ENCODE assay signal across 11 cellular contexts in genomic region chr4:38678078-38678477, GRCh38. TPM values are rescaled to one million over a fixed set of nuclear protein-coding genes. Genes with fewer than 3 reads are reported as not detected.
DNase-seq lines count a peak whose midpoint lies in the region; ATAC-seq, FAIRE-seq and TF ChIP-seq lines count a peak whose summit lies in the region.
"Had no signal": no experiment of that assay in that cellular context is flagged by ENCODE, and none has a peak within 500 bp of the region (broad histone marks: within the 10 kb centered on the region; RNA-seq: fewer than 3 reads in every experiment).

No MANE protein-coding gene starts in this region.

- TF ChIP-seq RAD21 in HepG2 (CRISPR knock-in tag; IDR thresholded peaks at IDR 0.05), result no peak

- TF ChIP-seq CTCF in cardiac fibroblast (IDR thresholded peaks at IDR 0.05; ENCODE audit: low read depth, low read length) (no peak), HepG2 (CRISPR knock-in tag; IDR thresholded peaks at IDR 0.05) (no peak)

- H3K4me2 ChIP-seq in HepG2 (ENCODE audit: low read depth, low read length), result no peak overlapping the region
- H3K4me2 ChIP-seq: KMS-11 had no signal

- no TSS peak for BruUV-seq in HepG2 (replicated peaks; lab: Mats Ljungman, UMichigan)

- peaks cover 30% of the 10 kb centered on the region for H4K20me1 ChIP-seq in HepG2 (ENCODE audit: insufficient read depth, low read length)

- H3K36me3 ChIP-seq in HepG2 (replicated peaks in 1 of 2; ENCODE audit: control insufficient read depth in 1 of 2, insufficient read depth in 2 of 2, low read length in 2 of 2), result peaks cover 8 to 44% of the 10 kb centered on the region in 2 experiments

- DNase-seq in NCI-H2107 treated with DMSO at 0.1 percent for 48 hours (lab: John Stamatoyannopoulos, UW; ENCODE audit: unreplicated experiment) (peak; percentile 86), NCI-H2107 (lab: John Stamatoyannopoulos, UW) (no peak), cardiac fibroblast (ENCODE audit: low read depth in 2 of 2) (peak; percentile 80 to 97), HepG2 (ENCODE audit: low spot score) (no peak), superior temporal gyrus (ENCODE audit: extremely low spot score) (peak; percentile 80), RPMI8226 (no peak)
- DNase-seq in stimulated activated CD8-positive, alpha-beta memory T cell treated with anti-CD3 and anti-CD28 coated beads, Interleukin-4, amount 100 ng/mL, for 48 hours, result no peak

- CTCF ChIA-PET in HepG2 (lab: Yijun Ruan, JAX; ENCODE audit: low intra/inter-chr PET ratio, low total read pairs), result no interaction called here

- no peak for FAIRE-seq in HepG2 (lab: Jason Lieb, UNC)
- FAIRE-seq: RCC 7860 had no signal

- TF ChIP-seq EP300 in HepG2 (IDR thresholded peaks at IDR 0.05; ENCODE audit: low read depth in 2 of 2, low read length in 2 of 2) (no peak), HepG2 (CRISPR knock-in tag; IDR thresholded peaks at IDR 0.05; ENCODE audit: borderline replicate concordance) (no peak)

- TF ChIP-seq POLR2A in HepG2 (IDR thresholded peaks at IDR 0.05; ENCODE audit: insufficient read depth in 1 of 2, low read depth in 2 of 2, low read length in 2 of 2), result no peak

- H3K27me3 ChIP-seq in HepG2 (ENCODE audit: control insufficient read depth in 1 of 2, insufficient read depth in 2 of 2, low read length in 2 of 2), result no peaks in the 10 kb centered on the region

- ATAC-seq in HepG2 (no peak), GM21360 (IDR thresholded peaks at IDR 0.05; ENCODE audit: unreplicated experiment) (no peak)

- H3K79me2 ChIP-seq in HepG2 (ENCODE audit: insufficient read depth, low read length), result peaks cover 94% of the 10 kb centered on the region

- in situ Hi-C loops in HepG2 (cut with HindIII; ENCODE audit: extremely low pct_ligation_motif_present, low pct_unique_long_range_greater_than_20kb), result no loop called here

- H2AFZ ChIP-seq in HepG2 (ENCODE audit: low read length), result no peak overlapping the region

- no peak overlapping the region for H3K27ac ChIP-seq in HepG2 (ENCODE audit: extremely low read length, insufficient read depth, low read length)
- H3K27ac ChIP-seq: 22Rv1, KMS-11 had no signal

- H3K4me1 ChIP-seq in HepG2 (ENCODE audit: insufficient read depth, low read length), result peaks cover 47% of the 10 kb centered on the region

- H3K4me3 ChIP-seq in cardiac fibroblast (replicated peaks in 1 of 2; ENCODE audit: low read depth in 2 of 2, low read length in 2 of 2) (no peak overlapping the region), HepG2 (replicated peaks in 1 of 3; ENCODE audit: insufficient read depth in 1 of 3, low read depth in 2 of 3, low read length in 3 of 3) (no peak overlapping the region)

- H3K9ac ChIP-seq in HepG2 (ENCODE audit: insufficient read depth, low read depth, low read length), result no peak overlapping the region
- H3K9ac ChIP-seq: KMS-11 had no signal

- POLR2A ChIA-PET in HepG2 (lab: Yijun Ruan, JAX), result no interaction called here

- 97% methylated on average over 5 of the region's 5 CpGs for WGBS in HepG2 (ENCODE audit: low lambda C conversion rate)

- H3K9me3 ChIP-seq in HepG2 (ENCODE audit: low read length), result no peaks in the 10 kb centered on the region

- intact Hi-C loops in HepG2 (cut with micrococcal nuclease; ENCODE audit: unreplicated experiment), result loop anchor here (5.0 to 10.0 kb wide), 3 partner anchors 54 to 253 kb away; no protein-coding TSS in a partner anchor

TF ChIP-seq in HepG2, 621 proteins besides CTCF, POLR2A, EP300 and RAD21:
- TF ChIP-seq TBP (CRISPR knock-in tag; IDR thresholded peaks at IDR 0.05) (no peak), ZUFSP (CRISPR knock-in tag; IDR thresholded peaks at IDR 0.05; ENCODE audit: borderline replicate concordance) (no peak), RBM22 (optimal IDR thresholded peaks at IDR 0.05; ENCODE audit: low read length) (peak; percentile 83)

RNA-seq across cellular contexts. Expression of gene KLF3, which starts 14.1 kb away (rescaled TPM):
- total RNA-seq in HepG2 (2016; rRNA removed; fragmentation: Illumina TruSeq; extraction: Trizol), result 29.1 and 45.2 TPM in 2 replicates
- 5.0 and 6.9 TPM in 2 replicates for total RNA-seq in HepG2 (2016; cell fraction: cytosol; rRNA removed; fragmentation: Illumina TruSeq; extraction: Trizol; ENCODE audit: low read depth)
- 29.1 and 39.1 TPM in 2 replicates for total RNA-seq in HepG2 (2016; cell fraction: insoluble cytoplasmic fraction; rRNA removed; fragmentation: Illumina TruSeq; extraction: Trizol)
- total RNA-seq in HepG2 (2016; cell fraction: membrane; rRNA removed; fragmentation: Illumina TruSeq; extraction: Trizol), result 27.0 and 29.9 TPM in 2 replicates
- total RNA-seq in HepG2 (2016; cell fraction: nucleus; rRNA removed; fragmentation: Illumina TruSeq; extraction: Trizol), result 38.1 and 42.0 TPM in 2 replicates
- polyA plus RNA-seq in HepG2 (2011; rRNA removed), result 32.2 and 37.8 TPM in 2 replicates
- 23.4 and 26.9 TPM in 2 replicates for polyA plus RNA-seq in HepG2 (2011; cell fraction: cytosol; rRNA removed)
- polyA plus RNA-seq in HepG2 (2011; cell fraction: nucleus; rRNA removed), result 34.9 and 36.5 TPM in 2 replicates
- 35.9 and 36.8 TPM in 2 replicates for polyA plus RNA-seq in HepG2 (2012)
- 12.2 and 13.0 TPM in 2 replicates for polyA plus RNA-seq in HepG2 (2016; cell fraction: cytosol; fragmentation: Illumina TruSeq; extraction: Trizol; ENCODE audit: low read depth)
- 46.7 and 48.9 TPM in 2 replicates for polyA plus RNA-seq in HepG2 (2016; cell fraction: insoluble cytoplasmic fraction; fragmentation: Illumina TruSeq; extraction: Trizol; ENCODE audit: low read depth)
- polyA plus RNA-seq in HepG2 (2016; cell fraction: membrane; fragmentation: Illumina TruSeq; extraction: Trizol; ENCODE audit: low read depth), result 28.6 and 30.0 TPM in 2 replicates
- 40.1 and 41.8 TPM in 2 replicates for polyA plus RNA-seq in HepG2 (2016; cell fraction: nucleus; fragmentation: Illumina TruSeq; extraction: Trizol; ENCODE audit: insufficient read depth, low read depth)
- 23.8 and 59.2 TPM in 2 replicates for polyA minus RNA-seq in HepG2 (2011; rRNA and poly(A)+ RNA removed; ENCODE audit: low replicate concordance)
- polyA minus RNA-seq in HepG2 (2011; cell fraction: cytosol; rRNA and poly(A)+ RNA removed), result 32.1 and 36.4 TPM in 2 replicates
- 148 and 153 TPM in 2 replicates for polyA minus RNA-seq in HepG2 (2011; cell fraction: nucleus; rRNA and poly(A)+ RNA removed)

Comparison
In these comparisons a context has a peak if more than half of its experiments do, and no peak if none do; other contexts are left out.
1. DNase-seq: peak in NCI-H2107 treated with DMSO at 0.1 percent for 48 hours (single experiment), cardiac fibroblast (2 of 2) and superior temporal gyrus (single experiment); none in NCI-H2107 (single experiment), HepG2 (single experiment), stimulated activated CD8-positive, alpha-beta memory T cell treated with anti-CD3 and anti-CD28 coated beads, Interleukin-4, amount 100 ng/mL, for 48 hours (single experiment) and RPMI8226 (single experiment).